8 cellular contexts compared by ENCODE assay signal in the genomic region with DNA sequence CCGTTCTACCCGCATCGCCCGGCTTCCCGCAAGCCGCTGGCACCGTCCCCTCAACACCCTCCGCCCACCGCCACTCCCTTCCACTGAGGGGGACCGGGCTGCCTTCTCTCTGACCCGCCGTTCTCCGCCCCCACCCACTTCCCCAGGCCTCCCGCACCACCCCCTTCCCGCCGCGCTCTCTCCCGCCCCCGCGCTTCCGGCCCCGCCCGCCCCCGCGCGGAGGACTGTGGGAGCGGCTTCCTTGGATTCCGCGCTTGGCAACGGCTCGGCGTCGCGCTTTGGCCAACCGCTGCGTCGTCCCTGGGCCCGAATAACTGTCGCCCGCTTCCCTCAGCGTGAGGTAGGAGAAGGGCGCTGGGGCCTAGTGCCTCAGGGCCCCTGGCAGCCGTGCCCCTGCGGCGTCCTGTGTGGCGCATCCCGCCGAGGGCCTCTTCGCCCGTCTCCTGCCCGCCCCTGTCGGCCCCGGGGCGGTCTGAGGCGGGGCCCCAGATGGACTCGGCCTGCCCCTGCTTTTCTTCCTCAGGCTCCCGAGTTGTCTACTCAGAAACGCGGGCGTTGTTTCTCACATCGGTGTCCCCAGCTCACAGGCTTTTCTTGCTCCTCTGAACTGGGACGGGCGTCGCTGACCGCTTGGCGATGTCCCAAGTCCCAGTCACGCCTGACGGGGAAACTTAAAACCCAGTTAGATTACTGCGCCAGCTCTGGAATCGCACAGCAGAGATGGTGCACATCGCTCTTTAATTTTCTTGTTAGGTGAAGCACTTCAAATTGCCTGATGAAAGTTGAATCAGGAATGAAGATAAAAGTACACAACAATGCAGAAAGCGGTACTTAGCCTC. TPM values are rescaled to one million over a fixed set of nuclear protein-coding genes. Genes with fewer than 3 reads are reported as not detected.
DNase-seq lines count a peak whose midpoint lies in the region; ATAC-seq and TF ChIP-seq lines count a peak whose summit lies in the region.

Gene IFT88 (plus strand): TSS at position 241 of the 839 bp plus-strand sequence. CDS start 7,229 bp downstream, outside the sequence.

- peaks cover 16% of the 10 kb centered on the region for H3K9me3 Mint-ChIP-seq in T-helper 1 cell treated with Interleukin-12 subunit alpha and Interleukin-12 subunit beta and Interleukin-4 antibody, amounts not matched to agents 30 μg/mL and 1 μg/mL, for 36 hours

- peaks cover 15% of the 10 kb centered on the region for H3K4me1 Mint-ChIP-seq in T-helper 1 cell treated with Interleukin-12 subunit alpha and Interleukin-12 subunit beta and Interleukin-4 antibody, amounts not matched to agents 30 μg/mL and 1 μg/mL, for 36 hours (ENCODE audit: low read depth)

- H3K4me1 ChIP-seq in right atrium auricular region: peaks cover 0 to 6% of the 10 kb centered on the region in 2 donors
- peaks cover 3% of the 10 kb centered on the region for H3K4me1 ChIP-seq in prostate gland (replicated peaks)
- peaks cover 8% of the 10 kb centered on the region for H3K4me1 ChIP-seq in upper lobe of right lung

- DNase-seq in NCI-H1694 (lab: John Stamatoyannopoulos, UW) (peak; percentile 68), amygdala (lab: John Stamatoyannopoulos, UW) (peak; percentile 42 to 94 (median 86)), right atrium auricular region (ENCODE audit: low spot score) (peak; percentile 88), prostate gland (ENCODE audit: low spot score) (peak; percentile 85), upper lobe of right lung (peak; percentile 96)

- peak; percentile 91 for ATAC-seq in GM18498 (IDR thresholded peaks at IDR 0.05; ENCODE audit: unreplicated experiment)
- peak; percentile 79 for ATAC-seq in HG02870 (IDR thresholded peaks at IDR 0.05; ENCODE audit: unreplicated experiment)
- ATAC-seq in upper lobe of right lung: peak; percentile 99

- no peaks in the 10 kb centered on the region for H3K36me3 ChIP-seq in right atrium auricular region
- no peaks in the 10 kb centered on the region for H3K36me3 ChIP-seq in prostate gland
- H3K36me3 ChIP-seq in upper lobe of right lung: no peaks in the 10 kb centered on the region

- under 1% methylated on average over 39 of the region's 72 CpGs for WGBS in prostate gland

- intact Hi-C loops in prostate gland (cut with DNase I): loop anchor here (2.0 kb wide), 1 partner anchor 42 kb away; the partner anchor contains the start of gene CRYL1
- intact Hi-C loops in upper lobe of right lung (cut with DNase I): no loop called here

- H3K27ac ChIP-seq in right atrium auricular region (peak within 1 kb of the TSS; percentile 94 to 95), prostate gland (peak within 1 kb of the TSS; percentile 89 to 91), upper lobe of right lung (peak within 1 kb of the TSS; percentile 96)

- H3K9me3 ChIP-seq in right atrium auricular region (no peaks in the 10 kb centered on the region), prostate gland (no peaks in the 10 kb centered on the region), upper lobe of right lung (no peaks in the 10 kb centered on the region)

- peaks cover 3% of the 10 kb centered on the region for H3K27me3 Mint-ChIP-seq in T-helper 1 cell treated with Interleukin-12 subunit alpha and Interleukin-12 subunit beta and Interleukin-4 antibody, amounts not matched to agents 30 μg/mL and 1 μg/mL, for 36 hours (ENCODE audit: low read depth)

- no peak for TF ChIP-seq CTCF in right atrium auricular region (IDR thresholded peaks at IDR 0.05)
- TF ChIP-seq CTCF in prostate gland (IDR thresholded peaks at IDR 0.05): peak in 1 of 4 experiments; percentile 24
- no peak for TF ChIP-seq CTCF in upper lobe of right lung (IDR thresholded peaks at IDR 0.05)

- H3K27me3 ChIP-seq in right atrium auricular region (no peaks in the 10 kb centered on the region), prostate gland (replicated peaks; ENCODE audit: insufficient read depth) (no peaks in the 10 kb centered on the region), upper lobe of right lung (no peaks in the 10 kb centered on the region)

- peak; percentile 28 for TF ChIP-seq POLR2A in prostate gland (IDR thresholded peaks at IDR 0.05)

- peak within 1 kb of the TSS; percentile 88 for H3K27ac Mint-ChIP-seq in T-helper 1 cell treated with Interleukin-12 subunit alpha and Interleukin-12 subunit beta and Interleukin-4 antibody, amounts not matched to agents 30 μg/mL and 1 μg/mL, for 36 hours

- H3K4me3 ChIP-seq in right atrium auricular region (peak within 1 kb of the TSS; percentile 52 to 79), prostate gland (peak within 1 kb of the TSS; percentile 58 to 59), upper lobe of right lung (peak within 1 kb of the TSS; percentile 91)

- peak within 1 kb of the TSS; percentile 92 for H3K4me3 Mint-ChIP-seq in T-helper 1 cell treated with Interleukin-12 subunit alpha and Interleukin-12 subunit beta and Interleukin-4 antibody, amounts not matched to agents 30 μg/mL and 1 μg/mL, for 36 hours

- peaks cover 8% of the 10 kb centered on the region for H3K36me3 Mint-ChIP-seq in T-helper 1 cell treated with Interleukin-12 subunit alpha and Interleukin-12 subunit beta and Interleukin-4 antibody, amounts not matched to agents 30 μg/mL and 1 μg/mL, for 36 hours (ENCODE audit: low read depth)

RNA-seq across cellular contexts. Expression of gene IFT88, which starts in this region (rescaled TPM):
- total RNA-seq in right atrium auricular region (1 to 10 TPM; 5.1 to 5.7 TPM), prostate gland (10 to 100 TPM; 10.8 to 22.0 TPM), upper lobe of right lung (13.6 TPM)

Comparison
In these comparisons a context has a peak if more than half of its experiments do, and no peak if none do; other contexts are left out.
1. Peak in every context shown above with its lines: DNase-seq, ATAC-seq, H3K4me3 ChIP-seq and H3K27ac ChIP-seq.